Comparison of ENCODE assay signal across 19 cellular contexts in the genomic region with DNA sequence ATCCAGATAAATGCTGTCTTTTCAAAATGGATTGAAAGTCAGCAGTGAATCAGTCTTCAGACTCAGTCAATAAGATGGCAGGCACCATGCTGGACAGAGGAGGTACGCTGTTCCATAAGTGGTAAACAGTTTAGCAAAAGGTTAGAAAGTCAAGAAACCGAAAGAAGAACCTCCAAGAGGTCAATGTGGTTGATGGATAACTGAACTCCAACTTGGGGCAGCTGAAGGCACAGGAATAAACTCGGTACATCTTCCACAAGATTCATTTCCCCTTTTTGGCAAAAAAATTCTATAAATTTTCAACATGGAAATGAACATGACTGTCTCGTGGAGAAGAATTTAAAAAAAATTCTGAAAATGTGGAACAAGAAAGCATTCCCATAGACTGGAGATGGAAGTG.
"Had no signal": no experiment of that assay in that cellular context is flagged by ENCODE, and none has a peak within 500 bp of the region (broad histone marks: within the 10 kb centered on the region; RNA-seq: fewer than 3 reads in every experiment).

No MANE protein-coding gene starts in this region.

- H3K36me3 ChIP-seq: neutrophil, suprapubic skin had no signal

- H3K4me1 Mint-ChIP-seq: activated CD4-positive, alpha-beta T cell treated with anti-CD3 and anti-CD28 coated beads for 36 hours had no signal

- H3K9me3 Mint-ChIP-seq: activated CD4-positive, alpha-beta memory T cell treated with anti-CD3 and anti-CD28 coated beads, Interleukin-2, amount 10 ng/mL, durations not matched to agents 7 days and 5 days; activated T-cell treated with anti-CD3 and anti-CD28 coated beads, Interleukin-2, amount 50 U/mL, for 4 hours; natural killer cell; type B pancreatic cell had no signal

- H3K36me3 Mint-ChIP-seq: natural killer cell, type B pancreatic cell had no signal

- H3K27ac Mint-ChIP-seq: activated CD4-positive, alpha-beta memory T cell treated with anti-CD3 and anti-CD28 coated beads, Interleukin-2, amount 10 ng/mL, durations not matched to agents 7 days and 5 days; activated CD4-positive, alpha-beta T cell treated with anti-CD3 and anti-CD28 coated beads for 36 hours; natural killer cell; type B pancreatic cell had no signal

- H3K27me3 Mint-ChIP-seq: activated CD4-positive, alpha-beta memory T cell treated with anti-CD3 and anti-CD28 coated beads, Interleukin-2, amount 10 ng/mL, durations not matched to agents 7 days and 5 days; type B pancreatic cell had no signal

- H3K4me1 ChIP-seq: suprapubic skin had no signal

- ATAC-seq: activated CD4-positive, alpha-beta T cell treated with anti-CD3 and anti-CD28 coated beads for 36 hours; activated T-cell treated with anti-CD3 and anti-CD28 coated beads, Interleukin-2, amount 50 U/mL, for 4 hours; natural killer cell had no signal

- DNase-seq: activated CD4-positive, alpha-beta memory T cell treated with anti-CD3 and anti-CD28 coated beads, Interleukin-2, amount 10 ng/mL, durations not matched to agents 7 days and 5 days; activated CD4-positive, alpha-beta T cell treated with anti-CD3 and anti-CD28 coated beads for 36 hours; activated effector memory CD4-positive, alpha-beta T cell treated with Interleukin-2 at 50 U/mL for 16 hours; activated naive CD4-positive, alpha-beta T cell treated with anti-CD3 and anti-CD28 coated beads, Interleukin-2, amount 50 U/mL, for 16 hours; activated T-cell treated with anti-CD3 and anti-CD28 coated beads, Interleukin-2, amount 50 U/mL, for 4 hours; dermis blood vessel endothelial cell; head of caudate nucleus; kidney glomerular epithelial cell; mesendoderm; natural killer cell; stimulated activated CD4-positive, alpha-beta T cell treated with anti-CD3 and anti-CD28 coated beads, Interleukin-12 subunit alpha, Interleukin-12 subunit beta, amount 100 ng/mL, for 4 hours; stimulated activated CD4-positive, alpha-beta T cell treated with anti-CD3 and anti-CD28 coated beads, Interleukin-2, amount 100 ng/mL, for 24 hours; stimulated activated naive CD4-positive, alpha-beta T cell had no signal

- FAIRE-seq: frontal cortex had no signal

- H3K9me3 ChIP-seq: neutrophil, suprapubic skin had no signal

- H3K27ac ChIP-seq: epithelial cell of prostate, neutrophil, suprapubic skin, VCaP had no signal

- H3K4me3 Mint-ChIP-seq: activated CD4-positive, alpha-beta memory T cell treated with anti-CD3 and anti-CD28 coated beads, Interleukin-2, amount 10 ng/mL, durations not matched to agents 7 days and 5 days; activated CD4-positive, alpha-beta T cell treated with anti-CD3 and anti-CD28 coated beads for 36 hours; activated T-cell treated with anti-CD3 and anti-CD28 coated beads, Interleukin-2, amount 50 U/mL, for 4 hours; natural killer cell; type B pancreatic cell had no signal

- H3K4me3 ChIP-seq: suprapubic skin had no signal

- H3K27me3 ChIP-seq: neutrophil had no signal
